In genomic region chr11:78432956-78433355, GRCh38 we compare ENCODE assay signal across 11 cellular contexts.
"Had no signal": no experiment of that assay in that cellular context is flagged by ENCODE, and none has a peak within 500 bp of the region (broad histone marks: within the 10 kb centered on the region; RNA-seq: fewer than 3 reads in every experiment).

No MANE protein-coding gene starts in this region.

- H3K4me3 ChIP-seq: breast epithelium, lung, ovary, tibial artery had no signal

- H3K27ac ChIP-seq: breast epithelium, ovary, tibial artery had no signal

- H3K4me1 ChIP-seq: breast epithelium, tibial artery had no signal

- ATAC-seq: stimulated activated effector memory CD8-positive, alpha-beta T cell treated with anti-CD3 and anti-CD28 coated beads, Interleukin-12 subunit alpha, Interleukin-12 subunit beta, amount 100 ng/mL, for 72 hours had no signal

- H3K9me3 ChIP-seq: breast epithelium, ovary, tibial artery had no signal

- DNase-seq: activated CD4-positive, alpha-beta T cell treated with anti-CD3 and anti-CD28 coated beads, Interleukin-2, amount 50 U/mL, for 1 hour; activated CD8-positive, alpha-beta memory T cell treated with anti-CD3 and anti-CD28 coated beads for 24 hours; activated gamma-delta T cell treated with Interleukin-2 at 50 U/mL for 16 hours; activated naive CD8-positive, alpha-beta T cell treated with anti-CD3 and anti-CD28 coated beads for 36 hours; anterior cingulate cortex; kidney glomerular epithelial cell; ovary; tibial artery had no signal

- H3K36me3 ChIP-seq: breast epithelium, ovary, tibial artery had no signal

- H3K27me3 ChIP-seq: breast epithelium, ovary, tibial artery had no signal
